In genomic region chr7:157266272-157266671, GRCh38 we compare ENCODE assay signal across 20 cellular contexts.
"Had no signal": no experiment of that assay in that cellular context is flagged by ENCODE, and none has a peak within 500 bp of the region (broad histone marks: within the 10 kb centered on the region; RNA-seq: fewer than 3 reads in every experiment).

No MANE protein-coding gene starts in this region.

- H3K9me3 ChIP-seq: colonic mucosa, left lung, lower lobe of right lung, stomach, thoracic aorta had no signal

- H3K27me3 Mint-ChIP-seq: memory B cell, naive B cell, type B pancreatic cell had no signal

- H3K27ac Mint-ChIP-seq: endodermal cell, memory B cell, mesothelial cell of epicardium, naive B cell, nephron, type B pancreatic cell had no signal

- H3K4me3 ChIP-seq: colonic mucosa, left lung, lower lobe of right lung, skin epidermis, stomach, thoracic aorta had no signal

- H3K27ac ChIP-seq: colonic mucosa, left lung, lower lobe of right lung, skin epidermis, stomach, thoracic aorta had no signal

- H3K27me3 ChIP-seq: colonic mucosa, left lung, stomach had no signal

- H3K4me3 Mint-ChIP-seq: endodermal cell, memory B cell, mesothelial cell of epicardium, naive B cell, nephron, type B pancreatic cell had no signal

- DNase-seq: colonic mucosa; effector CD4-positive, alpha-beta T cell; endodermal cell; left lung; lower lobe of right lung; naive B cell; occipital lobe; stimulated activated naive CD4-positive, alpha-beta T cell; stomach; substantia nigra had no signal

- H3K4me1 Mint-ChIP-seq: memory B cell, mesothelial cell of epicardium, naive B cell, nephron had no signal

- ATAC-seq: left lung, lower lobe of right lung, sciatic nerve had no signal

- H3K4me1 ChIP-seq: colonic mucosa, left lung, lower lobe of right lung had no signal

- FAIRE-seq: frontal cortex, keratinocyte, urothelium cell line had no signal

- H3K36me3 ChIP-seq: colonic mucosa had no signal

- H3K9me3 Mint-ChIP-seq: endodermal cell, memory B cell, mesothelial cell of epicardium, naive B cell, nephron, type B pancreatic cell had no signal
